In genomic region chr2:238905224-238905623, GRCh38 we compare ENCODE assay signal across 17 cellular contexts. TPM values are rescaled to one million over a fixed set of nuclear protein-coding genes. Genes with fewer than 3 reads are reported as not detected.
"Had no signal": no experiment of that assay in that cellular context is flagged by ENCODE, and none has a peak within 500 bp of the region (broad histone marks: within the 10 kb centered on the region; RNA-seq: fewer than 3 reads in every experiment).

No MANE protein-coding gene starts in this region.

- H3K27ac ChIP-seq: colonic mucosa, heart left ventricle, parathyroid adenoma, psoas muscle, testis, transverse colon had no signal

- H3K27me3 ChIP-seq: colonic mucosa, testis, transverse colon had no signal

- H3K9ac ChIP-seq: parathyroid adenoma had no signal

- H3K4me3 ChIP-seq: colonic mucosa, heart left ventricle, psoas muscle, testis, transverse colon had no signal

- H3K36me3 ChIP-seq: colonic mucosa, heart left ventricle, transverse colon had no signal

- H2AFZ ChIP-seq: parathyroid adenoma had no signal

- DNase-seq: colonic mucosa; dermis blood vessel endothelial cell; erythroblast; hippocampal formation; left colon; mesendoderm; naive B cell; psoas muscle; retina; small intestine; stimulated activated CD4-positive, alpha-beta T cell treated with anti-CD3 and anti-CD28 coated beads, Interleukin-12 subunit alpha, Interleukin-12 subunit beta, amount 100 ng/mL, for 4 hours; stimulated activated naive CD4-positive, alpha-beta T cell treated with Interleukin-2 at 50 U/mL for 16 hours; testis; transverse colon had no signal

- H3K4me1 ChIP-seq: colonic mucosa, psoas muscle, transverse colon had no signal

- H3K9me3 ChIP-seq: colonic mucosa, heart left ventricle, psoas muscle, testis, transverse colon had no signal

- ATAC-seq: heart left ventricle, left colon, psoas muscle had no signal

RNA-seq across cellular contexts. Expression of gene TWIST2, which starts 57.3 kb away (rescaled TPM):
- total RNA-seq: dermis blood vessel endothelial cell, frontal cortex had no signal
